ENCODE assay signal across 8 cellular contexts in genomic region chr21:44297525-44298290, GRCh38. TPM values are rescaled to one million over a fixed set of nuclear protein-coding genes. Genes with fewer than 3 reads are reported as not detected.
DNase-seq lines count a peak whose midpoint lies in the region; ATAC-seq and TF ChIP-seq lines count a peak whose summit lies in the region.

No MANE protein-coding gene starts in this region.

- CTCF ChIA-PET in WTC11 (lab: Charles Lee) = interaction anchor here (0.7 to 2.7 kb wide), 24 partner anchors 10 to 569 kb away, joined by 3 to 22 read pairs (median 5); partner anchors contain the start of genes DNMT3L and LRRC3

- H3K4me3 ChIP-seq in breast epithelium = peak overlapping the region in 1 of 3 donors; percentile 19

- peak; percentile 51 for TF ChIP-seq CTCF in WTC11 (IDR thresholded peaks at IDR 0.05)
- peak; percentile 83 to 89 (median 87) for TF ChIP-seq CTCF in breast epithelium (IDR thresholded peaks at IDR 0.05)

- no peak overlapping the region for H3K4me3 Mint-ChIP-seq in WTC11

- H3K4me1 ChIP-seq in breast epithelium = peaks cover 0 to 11% of the 10 kb centered on the region in 2 donors

- H3K36me3 ChIP-seq in breast epithelium = no peaks in the 10 kb centered on the region

- intact Hi-C loops in breast epithelium (cut with DNase I; ENCODE audit: low total_unique reads) = no loop called here

- no peak for TF ChIP-seq POLR2A in breast epithelium (IDR thresholded peaks at IDR 0.05)

- H3K27ac Mint-ChIP-seq in WTC11 = no peak overlapping the region

- H3K4me1 Mint-ChIP-seq in WTC11 = peaks cover 20% of the 10 kb centered on the region

- no peaks in the 10 kb centered on the region for H3K9me3 ChIP-seq in breast epithelium

- H3K9me3 Mint-ChIP-seq in WTC11 = no peaks in the 10 kb centered on the region

- POLR2A ChIA-PET in WTC11 (lab: Charles Lee) = interaction anchor here (0.6 kb wide), 1 partner anchor 27 kb away, joined by 4 read pairs; no protein-coding TSS in a partner anchor

- ATAC-seq in GM21723 (IDR thresholded peaks at IDR 0.05; ENCODE audit: unreplicated experiment) = peak; percentile 38
- ATAC-seq in WTC11 = peak; percentile 63
- ATAC-seq in HG02642 (IDR thresholded peaks at IDR 0.05; ENCODE audit: poor library complexity, unreplicated experiment) = no peak

- no peaks in the 10 kb centered on the region for H3K27me3 ChIP-seq in breast epithelium

- H3K27ac ChIP-seq in breast epithelium = no peak overlapping the region

- H3K27me3 Mint-ChIP-seq in WTC11 (ENCODE audit: low read depth) = peaks cover 11% of the 10 kb centered on the region

- DNase-seq in AG08396 (ENCODE audit: low spot score) (peak; percentile 94), NCI-H2227 treated with DMSO at 0.1 percent for 48 hours (lab: John Stamatoyannopoulos, UW) (peak; percentile 79), WTC11 (ENCODE audit: low spot score) (peak; percentile 88), breast epithelium (ENCODE audit: low spot score in 2 of 2) (peak; percentile 83 to 88), inferior parietal cortex (ENCODE audit: extremely low spot score) (peak; percentile 85)
- peak; percentile 86 for DNase-seq in stimulated activated CD4-positive, alpha-beta T cell treated with anti-CD3 and anti-CD28 coated beads, Interleukin-15, amount 100 ng/mL, for 24 hours

- H3K36me3 Mint-ChIP-seq in WTC11 = no peaks in the 10 kb centered on the region

TF ChIP-seq in WTC11, 78 proteins besides CTCF, POLR2A, EP300 and RAD21:
- TF ChIP-seq NFATC4 (CRISPR knock-in tag; IDR thresholded peaks at IDR 0.05) (no peak), KAT7 (CRISPR knock-in tag; IDR thresholded peaks at IDR 0.05; ENCODE audit: borderline replicate concordance) (no peak), FOXK1 (CRISPR knock-in tag; IDR thresholded peaks at IDR 0.05) (peak; percentile 76; the same call in 1 of the 2 replicates), ZNF263 (CRISPR knock-in tag; IDR thresholded peaks at IDR 0.05; ENCODE audit: low read depth) (no peak), ZNF423 (CRISPR knock-in tag; IDR thresholded peaks at IDR 0.05) (no peak), NFYB (CRISPR knock-in tag; conservative IDR thresholded peaks at IDR 0.05; ENCODE audit: low read depth) (no peak), CREB1 (CRISPR knock-in tag; IDR thresholded peaks at IDR 0.05) (no peak), ZNF317 (CRISPR knock-in tag; IDR thresholded peaks at IDR 0.05; ENCODE audit: borderline replicate concordance, low read depth) (no peak), SP1 (CRISPR knock-in tag; conservative IDR thresholded peaks at IDR 0.05) (peak; percentile 31; the same call in 1 of the 2 replicates), TCF7 (CRISPR knock-in tag; IDR thresholded peaks at IDR 0.05; ENCODE audit: low read depth) (no peak), RORB (CRISPR knock-in tag; IDR thresholded peaks at IDR 0.05) (no peak), NR1H2 (CRISPR knock-in tag; IDR thresholded peaks at IDR 0.05) (no peak), HMGA2 (CRISPR knock-in tag; IDR thresholded peaks at IDR 0.05) (no peak)
- TF ChIP-seq, protein P1, sequence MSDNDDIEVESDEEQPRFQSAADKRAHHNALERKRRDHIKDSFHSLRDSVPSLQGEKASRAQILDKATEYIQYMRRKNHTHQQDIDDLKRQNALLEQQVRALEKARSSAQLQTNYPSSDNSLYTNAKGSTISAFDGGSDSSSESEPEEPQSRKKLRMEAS (CRISPR knock-in tag; IDR thresholded peaks at IDR 0.05) = no peak

RNA-seq across cellular contexts. Expression of gene PFKL, which starts 2.1 kb away (rescaled TPM):
- 134 to 151 TPM (median 143 TPM) in 3 replicates for total RNA-seq in WTC11 (2021)
- total RNA-seq in breast epithelium = 100 to 1,000 TPM in 1 of 3 donors, 10 to 100 TPM in 2; 80.9 to 101 (median 97.9) TPM

RNA-seq across cellular contexts. Expression of gene AIRE, which starts 12.0 kb away (rescaled TPM):
- total RNA-seq in WTC11 (2021) (0.05 to 0.09 TPM in 2 of 3 replicates, not detected in the other), breast epithelium (not detected)

RNA-seq across cellular contexts. Expression of gene DNMT3L, which starts 36.0 kb away (rescaled TPM):
- not detected in 3 replicates for total RNA-seq in WTC11 (2021)
- total RNA-seq in breast epithelium = not detected

RNA-seq across cellular contexts. Expression of gene CFAP410, which starts 41.5 kb away (rescaled TPM):
- total RNA-seq in WTC11 (2021) = 14.0 to 19.3 TPM (median 15.8 TPM) in 3 replicates
- total RNA-seq in breast epithelium = 10 to 100 TPM; 22.2 to 31.1 (median 27.8) TPM

RNA-seq across cellular contexts. Expression of gene TRPM2, which starts 55.7 kb away (rescaled TPM):
- total RNA-seq in WTC11 (2021) = 0.64 to 1.4 TPM (median 0.92 TPM) in 3 replicates
- total RNA-seq in breast epithelium = 1 to 10 TPM; 4.3 to 7.9 (median 7.2) TPM
